15 cellular contexts compared by ENCODE assay signal in genomic region chr5:56649569-56649968, GRCh38.
DNase-seq lines count a peak whose midpoint lies in the region; ATAC-seq and TF ChIP-seq lines count a peak whose summit lies in the region.
"Had no signal": no experiment of that assay in that cellular context is flagged by ENCODE, and none has a peak within 500 bp of the region (broad histone marks: within the 10 kb centered on the region; RNA-seq: fewer than 3 reads in every experiment).

No MANE protein-coding gene starts in this region.

- H3K9me3 ChIP-seq in esophagus muscularis mucosa, result no peaks in the 10 kb centered on the region

- peaks cover 0 to 9% (median 4%) of the 10 kb centered on the region in 4 donors for H3K4me1 ChIP-seq in esophagus muscularis mucosa

- TF ChIP-seq EP300 in esophagus muscularis mucosa (IDR thresholded peaks at IDR 0.05), result no peak

- TF ChIP-seq CTCF in choroid plexus epithelial cell (conservative IDR thresholded peaks at IDR 0.05; ENCODE audit: low read depth, low read length) (no peak), esophagus muscularis mucosa (IDR thresholded peaks at IDR 0.05) (no peak)

- intact Hi-C loops in esophagus muscularis mucosa (cut with DNase I), result no loop called here

- TF ChIP-seq POLR2A in esophagus muscularis mucosa (IDR thresholded peaks at IDR 0.05; ENCODE audit: low read depth), result no peak

- no peak overlapping the region for H3K4me3 ChIP-seq in choroid plexus epithelial cell (ENCODE audit: low read depth, low read length)
- H3K4me3 ChIP-seq in esophagus muscularis mucosa, result no peak overlapping the region

- no peaks in the 10 kb centered on the region for H3K27me3 ChIP-seq in esophagus muscularis mucosa

- no peaks in the 10 kb centered on the region for H3K36me3 ChIP-seq in esophagus muscularis mucosa

- DNase-seq in AG08396 (ENCODE audit: low spot score) (peak; percentile 37), HT-29 (ENCODE audit: low spot score) (peak; percentile 76), choroid plexus epithelial cell (ENCODE audit: low read depth) (peak; percentile 60), islet precursor cell (peak; percentile 67), NCI-H1417 (lab: John Stamatoyannopoulos, UW) (no peak), esophagus muscularis mucosa (ENCODE audit: extremely low spot score) (no peak)
- no peak for DNase-seq in activated CD4-positive, alpha-beta T cell treated with anti-CD3 and anti-CD28 coated beads, Interleukin-2, amount 50 U/mL, for 1 hour
- DNase-seq: activated B cell treated with CpG ODN at 0.5 μM for 24 hours; activated naive CD8-positive, alpha-beta T cell treated with anti-CD3 and anti-CD28 coated beads for 36 hours; activated T-cell treated with anti-CD3 and anti-CD28 coated beads for 4 hours; DMS153; erythroblast; MM.1S; occipital lobe had no signal

- no peak for ATAC-seq in HG03108 (IDR thresholded peaks at IDR 0.05; ENCODE audit: unreplicated experiment)

- no peak overlapping the region for H3K27ac ChIP-seq in esophagus muscularis mucosa (replicated peaks in 1 of 4)

- WGBS in esophagus muscularis mucosa, result 53% methylated on average over 3 of the region's 4 CpGs

Comparison
In these comparisons a context has a peak if more than half of its experiments do, and no peak if none do; other contexts are left out.
1. DNase-seq: peak in AG08396 (single experiment), HT-29 (single experiment), choroid plexus epithelial cell (single experiment) and islet precursor cell (single experiment); none in NCI-H1417 (0 of 3), activated CD4-positive, alpha-beta T cell treated with anti-CD3 and anti-CD28 coated beads, Interleukin-2, amount 50 U/mL, for 1 hour (single experiment) and esophagus muscularis mucosa (single experiment).